In genomic region chr1:4650981-4651380, GRCh38 we compare ENCODE assay signal across 19 cellular contexts. TPM values are rescaled to one million over a fixed set of nuclear protein-coding genes. Genes with fewer than 3 reads are reported as not detected.
DNase-seq lines count a peak whose midpoint lies in the region; TF ChIP-seq lines count a peak whose summit lies in the region.
"Had no signal": no experiment of that assay in that cellular context is flagged by ENCODE, and none has a peak within 500 bp of the region (broad histone marks: within the 10 kb centered on the region; RNA-seq: fewer than 3 reads in every experiment).

No MANE protein-coding gene starts in this region.

- WGBS in trophoblast cell (ENCODE audit: extremely low coverage, insufficient coverage, insufficient read length): no CpG with 5 or more reads among the region's 8 CpGs
- 73 to 75% methylated on average over 8 of the region's 8 CpGs for WGBS in lower leg skin, 2 donors

- DNase-seq in epithelial cell of prostate (ENCODE audit: low read depth, low spot score) (no peak), trophoblast cell (no peak), lower leg skin (ENCODE audit: low spot score in 2 of 2) (no peak), cardiac septum (ENCODE audit: low spot score) (no peak)
- DNase-seq in effector CD4-positive, alpha-beta T cell: no peak
- DNase-seq: Caco-2, DMS153, KG1, NCI-H1436, NCI-H2029, NCI-H2171 treated with DMSO at 0.1 percent for 48 hours, NCI-H510A, NCI-H774, Peyer's patch, SHP77 treated with DMSO at 0.1 percent for 48 hours had no signal

- H3K9me3 ChIP-seq in BLaER1 (no peaks in the 10 kb centered on the region), HUES48 (ENCODE audit: control insufficient read depth, insufficient read depth, low read length) (no peaks in the 10 kb centered on the region), trophoblast cell (ENCODE audit: insufficient read depth, low read depth, low read length) (peaks cover 9% of the 10 kb centered on the region)
- H3K9me3 ChIP-seq: Caco-2, Peyer's patch had no signal

- H3K27me3 ChIP-seq in BLaER1: peaks cover 49% of the 10 kb centered on the region
- peaks cover 39% of the 10 kb centered on the region for H3K27me3 ChIP-seq in HUES48 (ENCODE audit: control insufficient read depth, insufficient read depth, low read length)
- H3K27me3 ChIP-seq in trophoblast cell (ENCODE audit: insufficient read depth, low read length): peaks cover 12% of the 10 kb centered on the region

- H3K4me3 ChIP-seq in BLaER1: no peak overlapping the region
- H3K4me3 ChIP-seq in HUES48 (ENCODE audit: low read depth, low read length): no peak overlapping the region
- H3K4me3 ChIP-seq in trophoblast cell (ENCODE audit: low read depth, low read length): no peak overlapping the region
- no peak overlapping the region for H3K4me3 ChIP-seq in lower leg skin (ENCODE audit: low read depth, poor library complexity, severe bottlenecking)
- H3K4me3 ChIP-seq: GM23248, Peyer's patch had no signal

- no peak overlapping the region for H3K4ac ChIP-seq in trophoblast cell (ENCODE audit: low read depth, low read length)

- H4K8ac ChIP-seq in trophoblast cell (ENCODE audit: low read depth, low read length): no peak overlapping the region

- H3K4me1 ChIP-seq in BLaER1 (peaks cover 43% of the 10 kb centered on the region), HUES48 (ENCODE audit: control insufficient read depth, insufficient read depth, low read length) (peaks cover 20% of the 10 kb centered on the region), trophoblast cell (ENCODE audit: control insufficient read depth in 1 of 2, insufficient read depth in 2 of 2, low read length in 2 of 2) (peaks cover 12 to 26% of the 10 kb centered on the region in 2 experiments)
- H3K4me1 ChIP-seq: Caco-2, Peyer's patch had no signal

- H3K79me1 ChIP-seq in trophoblast cell (ENCODE audit: low read length): peaks cover 5% of the 10 kb centered on the region

- peaks cover 2% of the 10 kb centered on the region for H3K79me2 ChIP-seq in trophoblast cell (ENCODE audit: control insufficient read depth, insufficient read depth, low read length, poor library complexity)

- H4K20me1 ChIP-seq in BLaER1: peaks cover 33% of the 10 kb centered on the region

- H2AFZ ChIP-seq in trophoblast cell (ENCODE audit: insufficient read depth, low read length, poor library complexity): no peak overlapping the region
- H2AFZ ChIP-seq: GM23248 had no signal

- no peak overlapping the region for H3K27ac ChIP-seq in BLaER1
- peak overlapping the region; percentile 73 for H3K27ac ChIP-seq in HUES48 (ENCODE audit: low read depth, low read length)
- H3K27ac ChIP-seq in epithelial cell of prostate: peak overlapping the region; percentile 33
- H3K27ac ChIP-seq in trophoblast cell (ENCODE audit: low read depth, low read length): no peak overlapping the region
- H3K27ac ChIP-seq: GM23248, Peyer's patch had no signal

- peak overlapping the region; percentile 33 for H3K14ac ChIP-seq in trophoblast cell (ENCODE audit: low read length)

- no peak overlapping the region for H2BK5ac ChIP-seq in trophoblast cell (ENCODE audit: low read depth, low read length, poor library complexity)

- H3K9ac ChIP-seq in BLaER1 (no peak overlapping the region), HUES48 (ENCODE audit: low read depth, low read length) (no peak overlapping the region), trophoblast cell (ENCODE audit: low read length) (no peak overlapping the region)
- H3K9ac ChIP-seq: GM23248 had no signal

- H2BK120ac ChIP-seq in trophoblast cell (ENCODE audit: insufficient read depth, low read length, poor library complexity): no peak overlapping the region

- no peak for TF ChIP-seq POLR2A in lower leg skin (IDR thresholded peaks at IDR 0.05)

- H3K36me3 ChIP-seq in BLaER1 (no peaks in the 10 kb centered on the region), HUES48 (ENCODE audit: control insufficient read depth, insufficient read depth, low read length) (no peaks in the 10 kb centered on the region), trophoblast cell (ENCODE audit: control insufficient read depth in 1 of 2, insufficient read depth in 2 of 2, low read length in 2 of 2) (no peaks in the 10 kb centered on the region)
- H3K36me3 ChIP-seq: Peyer's patch had no signal

- no peak overlapping the region for H3K23ac ChIP-seq in trophoblast cell (ENCODE audit: low read length)

- peak overlapping the region; percentile 75 for H2BK12ac ChIP-seq in trophoblast cell (ENCODE audit: low read length)

- no peak for TF ChIP-seq CTCF in lower leg skin (IDR thresholded peaks at IDR 0.05)

- H2AK5ac ChIP-seq in trophoblast cell (ENCODE audit: low read length): peak overlapping the region; percentile 64

- H4K12ac ChIP-seq in trophoblast cell (ENCODE audit: low read depth, low read length): no peak overlapping the region

- H4K91ac ChIP-seq in trophoblast cell (ENCODE audit: low read depth, low read length): peak overlapping the region; percentile 43

- intact Hi-C loops in lower leg skin (cut with DNase I; ENCODE audit: low total_unique reads) (no loop called here), cardiac septum (cut with DNase I) (loop anchor here (10.0 kb wide), 2 partner anchors 1094 to 1324 kb away; no protein-coding TSS in a partner anchor)

- H3K18ac ChIP-seq in trophoblast cell (ENCODE audit: low read length): no peak overlapping the region

- H3K4me2 ChIP-seq in BLaER1 (peak overlapping the region; percentile 56), trophoblast cell (ENCODE audit: low read length) (no peak overlapping the region)

RNA-seq across cellular contexts. Expression of gene AJAP1, which starts 3.4 kb away (rescaled TPM):
- polyA plus RNA-seq in trophoblast cell (2013): 1.2 and 1.4 TPM in 2 replicates
- total RNA-seq in lower leg skin (1 to 10 TPM in 3 of 4 donors, under 1 TPM in 1; 0.69 to 1.7 (median 1.3) TPM), cardiac septum (0.11 TPM)
- total RNA-seq: A673, Caco-2 had no signal

Comparison
In these comparisons a context has a peak if more than half of its experiments do, and no peak if none do; other contexts are left out.
1. H3K27ac ChIP-seq: peak in HUES48 (single experiment) and epithelial cell of prostate (single experiment); none in BLaER1 (single experiment) and trophoblast cell (single experiment).